Comparison of ENCODE assay signal across 8 cellular contexts in genomic region chr19:14570864-14571527, GRCh38. TPM values are rescaled to one million over a fixed set of nuclear protein-coding genes. Genes with fewer than 3 reads are reported as not detected.
DNase-seq lines count a peak whose midpoint lies in the region; ATAC-seq, FAIRE-seq and TF ChIP-seq lines count a peak whose summit lies in the region.

No MANE protein-coding gene starts in this region.

- TF ChIP-seq CTCF in left ventricle myocardium inferior (IDR thresholded peaks at IDR 0.05; ENCODE audit: borderline replicate concordance) (no peak), bronchial epithelial cell (IDR thresholded peaks at IDR 0.05; ENCODE audit: insufficient read depth, low read length, severe bottlenecking) (no peak)

- ATAC-seq in left ventricle myocardium superior (no peak), GM21717 (IDR thresholded peaks at IDR 0.05; ENCODE audit: unreplicated experiment) (no peak)

- H3K4me3 ChIP-seq in left ventricle myocardium inferior (peak overlapping the region; percentile 92), bronchial epithelial cell (ENCODE audit: low read depth, low read length) (peak overlapping the region; percentile 86), mucosa of rectum (ENCODE audit: low read length in 2 of 2) (peak overlapping the region; percentile 98 to 99)

- peaks cover 55% of the 10 kb centered on the region for H3K4me1 ChIP-seq in left ventricle myocardium inferior
- peaks cover 12 to 19% of the 10 kb centered on the region in 2 donors for H3K4me1 ChIP-seq in mucosa of rectum (ENCODE audit: control insufficient read depth in 2 of 2, insufficient read depth in 2 of 2, low read length in 2 of 2)

- peak overlapping the region; percentile 95 for H3K27ac ChIP-seq in left ventricle myocardium inferior (replicated peaks)
- peak overlapping the region; percentile 73 to 86 for H3K27ac ChIP-seq in mucosa of rectum (ENCODE audit: low read depth in 2 of 2, low read length in 2 of 2)

- DNase-seq in left ventricle myocardium inferior (no peak), left ventricle myocardium superior (no peak), bronchial epithelial cell (ENCODE audit: low read depth) (no peak), OCI-M1 (lab: John Stamatoyannopoulos, UW) (no peak), NCI-H1092 treated with DMSO at 0.1 percent for 48 hours (lab: John Stamatoyannopoulos, UW) (no peak), NCI-H2029 (lab: John Stamatoyannopoulos, UW) (no peak)

- intact Hi-C loops in left ventricle myocardium inferior (cut with micrococcal nuclease) = loop anchor here (5.0 kb wide), 1 partner anchor 316 kb away; the partner anchor contains the start of gene OR7A17
- intact Hi-C loops in left ventricle myocardium superior (cut with micrococcal nuclease) = no loop called here

- peak overlapping the region; percentile 90 to 95 for H3K9ac ChIP-seq in mucosa of rectum (ENCODE audit: low read depth in 1 of 2, low read length in 2 of 2)

- H3K36me3 ChIP-seq in left ventricle myocardium inferior (peaks cover 11% of the 10 kb centered on the region), bronchial epithelial cell (ENCODE audit: control insufficient read depth, insufficient read depth, low read length) (peaks cover 2% of the 10 kb centered on the region), mucosa of rectum (ENCODE audit: control insufficient read depth in 2 of 2, insufficient read depth in 2 of 2, low read length in 2 of 2) (peaks cover 7 to 8% of the 10 kb centered on the region in 2 donors)

- H3K27me3 ChIP-seq in left ventricle myocardium inferior (ENCODE audit: low read depth) (no peaks in the 10 kb centered on the region), bronchial epithelial cell (ENCODE audit: control insufficient read depth, insufficient read depth, low read length) (no peaks in the 10 kb centered on the region), mucosa of rectum (ENCODE audit: control insufficient read depth in 2 of 2, insufficient read depth in 2 of 2, low read length in 2 of 2) (no peaks in the 10 kb centered on the region)

- no peaks in the 10 kb centered on the region for H3K9me3 ChIP-seq in left ventricle myocardium inferior (replicated peaks)
- no peaks in the 10 kb centered on the region for H3K9me3 ChIP-seq in mucosa of rectum (ENCODE audit: control insufficient read depth in 2 of 2, low read length in 2 of 2)

- FAIRE-seq in bronchial epithelial cell (lab: Jason Lieb, UNC) = no peak

RNA-seq across cellular contexts. Expression of gene NDUFB7, which starts 0.9 kb away (rescaled TPM):
- total RNA-seq in left ventricle myocardium inferior (501 TPM), left ventricle myocardium superior (546 TPM), bronchial epithelial cell (192 and 347 TPM in 2 replicates)

RNA-seq across cellular contexts. Expression of gene CLEC17A, which starts 11.9 kb away (rescaled TPM):
- total RNA-seq in left ventricle myocardium inferior (not detected), left ventricle myocardium superior (not detected), bronchial epithelial cell (not detected in 2 replicates)

RNA-seq across cellular contexts. Expression of gene TECR, which starts 41.6 kb away (rescaled TPM):
- total RNA-seq in left ventricle myocardium inferior (69.3 TPM), left ventricle myocardium superior (86.4 TPM), bronchial epithelial cell (20.0 and 46.3 TPM in 2 replicates)

RNA-seq across cellular contexts. Expression of gene DNAJB1, which starts 52.8 kb away (rescaled TPM):
- 48.7 TPM for total RNA-seq in left ventricle myocardium inferior
- 47.9 TPM for total RNA-seq in left ventricle myocardium superior
- 58.4 and 117 TPM in 2 replicates for total RNA-seq in bronchial epithelial cell
